ENCODE assay signal across 8 cellular contexts in genomic region chr6:82211326-82211725, GRCh38.
"Had no signal": no experiment of that assay in that cellular context is flagged by ENCODE, and none has a peak within 500 bp of the region (broad histone marks: within the 10 kb centered on the region; RNA-seq: fewer than 3 reads in every experiment).

No MANE protein-coding gene starts in this region.

- H3K4me1 ChIP-seq: HAP-1 had no signal

- H3K27ac Mint-ChIP-seq: HFFc6 had no signal

- H3K4me3 Mint-ChIP-seq: HFFc6 had no signal

- DNase-seq: GM23248, GOT3, H7, HFFc6, IMR-90 had no signal

- H3K9me3 ChIP-seq: HAP-1 had no signal

- H3K4me3 ChIP-seq: GM23248, HAP-1, K562 had no signal

- H3K27ac ChIP-seq: GM23248 had no signal

- ATAC-seq: HCT116, K562 had no signal

- H3K9me3 Mint-ChIP-seq: HFFc6 had no signal
